ENCODE assay signal across 7 cellular contexts in the genomic region with DNA sequence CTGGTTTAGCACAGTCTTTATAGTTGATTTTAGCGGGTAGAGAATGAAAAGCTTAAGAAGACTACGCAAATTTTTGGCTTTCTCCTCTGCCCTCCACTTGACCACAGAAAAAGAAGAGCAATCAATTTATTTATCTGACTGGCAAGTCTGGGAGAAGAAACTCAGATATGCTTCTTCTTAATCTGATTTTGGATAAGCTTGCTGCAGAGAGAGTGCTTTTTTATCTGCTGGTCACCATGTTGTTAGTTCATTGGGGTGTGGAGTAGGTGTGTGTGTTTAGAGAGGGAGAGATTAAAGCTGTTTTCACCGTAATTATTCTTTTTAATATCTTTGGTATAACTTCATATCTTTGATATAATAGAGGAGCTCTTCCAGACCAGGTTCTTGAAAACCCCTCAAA.
"Had no signal": no experiment of that assay in that cellular context is flagged by ENCODE, and none has a peak within 500 bp of the region (broad histone marks: within the 10 kb centered on the region; RNA-seq: fewer than 3 reads in every experiment).

No MANE protein-coding gene starts in this region.

- H3K36me3 Mint-ChIP-seq: IgD-negative memory B cell had no signal

- H3K27me3 Mint-ChIP-seq: IgD-negative memory B cell had no signal

- H3K36me3 ChIP-seq: HAP-1 had no signal

- H3K4me3 Mint-ChIP-seq: GM23338, HFFc6, IgD-negative memory B cell had no signal

- H3K4me1 ChIP-seq: HAP-1 had no signal

- DNase-seq: HFFc6 had no signal

- H3K4me3 ChIP-seq: GM23338, HAP-1 had no signal

- ATAC-seq: HCT116, HepG2 had no signal

- H3K27ac Mint-ChIP-seq: GM23338, HFFc6, IgD-negative memory B cell had no signal

- H3K27ac ChIP-seq: HL-60 had no signal

- H3K4me1 Mint-ChIP-seq: IgD-negative memory B cell had no signal

- H3K4me2 ChIP-seq: GM23338 had no signal
